Comparison of ENCODE assay signal across 8 cellular contexts in the genomic region with DNA sequence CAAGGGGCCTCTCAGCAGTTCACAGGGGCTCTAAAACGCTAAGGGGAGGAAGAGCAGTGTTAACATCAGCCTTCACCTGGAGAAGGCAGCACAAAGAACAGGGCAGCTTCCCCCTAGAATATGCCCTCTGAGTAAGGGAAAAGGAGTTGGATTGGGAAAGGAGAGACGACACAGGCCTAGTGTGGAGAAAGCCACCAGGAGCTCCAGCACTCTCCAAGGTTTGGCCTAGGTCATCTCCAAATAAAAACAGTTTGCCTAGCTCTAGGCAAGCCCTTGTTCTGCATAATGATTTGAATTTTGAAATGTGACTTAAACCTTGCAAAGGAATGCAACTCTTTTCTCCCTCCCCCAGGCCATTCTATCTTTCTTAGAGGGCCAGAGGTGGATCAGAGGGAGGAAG.
DNase-seq lines count a peak whose midpoint lies in the region; ATAC-seq and TF ChIP-seq lines count a peak whose summit lies in the region.

No MANE protein-coding gene starts in this region.

- H3K4me3 ChIP-seq in transverse colon: peak overlapping the region in 3 of 4 donors; percentile 41 to 65 (median 47)

- H3K9me3 ChIP-seq in transverse colon: no peaks in the 10 kb centered on the region

- peaks cover 43% of the 10 kb centered on the region for H3K4me1 Mint-ChIP-seq in activated T-cell treated with anti-CD3 and anti-CD28 coated beads, Interleukin-2, amount 50 U/mL, for 4 hours (ENCODE audit: low read depth)
- peaks cover 93% of the 10 kb centered on the region for H3K4me1 Mint-ChIP-seq in brain

- H3K27me3 ChIP-seq in transverse colon: no peaks in the 10 kb centered on the region

- peak overlapping the region; percentile 85 to 97 (median 90) for H3K27ac ChIP-seq in transverse colon

- ATAC-seq in activated T-cell treated with anti-CD3 and anti-CD28 coated beads, Interleukin-2, amount 50 U/mL, for 4 hours: no peak
- ATAC-seq in GM21367 (IDR thresholded peaks at IDR 0.05; ENCODE audit: unreplicated experiment): no peak

- TF ChIP-seq EP300 in transverse colon (IDR thresholded peaks at IDR 0.05; ENCODE audit: low read depth): no peak

- TF ChIP-seq POLR2A in transverse colon (IDR thresholded peaks at IDR 0.05): no peak
- no peak for TF ChIP-seq POLR2A in erythroblast (IDR thresholded peaks at IDR 0.05; ENCODE audit: low read length)

- H3K27me3 Mint-ChIP-seq in activated T-cell treated with anti-CD3 and anti-CD28 coated beads, Interleukin-2, amount 50 U/mL, for 4 hours (ENCODE audit: low read depth): no peaks in the 10 kb centered on the region
- no peaks in the 10 kb centered on the region for H3K27me3 Mint-ChIP-seq in brain

- 56% methylated on average over 2 of the region's 2 CpGs; no CpG with 5 or more reads in 1 of the 2 donors for WGBS in transverse colon (ENCODE audit: low coverage in 1 of 2), 2 donors

- no peak for DNase-seq in activated T-cell treated with anti-CD3 and anti-CD28 coated beads, Interleukin-2, amount 50 U/mL, for 4 hours
- no peak for DNase-seq in activated T-cell treated with anti-CD3 and anti-CD28 coated beads, Interleukin-2, amount 50 U/mL, for 48 hours
- DNase-seq in medulla oblongata (ENCODE audit: extremely low spot score) (peak; percentile 28), transverse colon (no peak), erythroblast (lab: John Stamatoyannopoulos, UW) (no peak), RPMI8226 (no peak)

- peak overlapping the region; percentile 86 for H3K4me3 Mint-ChIP-seq in activated T-cell treated with anti-CD3 and anti-CD28 coated beads, Interleukin-2, amount 50 U/mL, for 4 hours
- H3K4me3 Mint-ChIP-seq in brain: peak overlapping the region; percentile 92 to 97 (median 95)

- peak overlapping the region; percentile 99 to 100 (median 100) for H3K27ac Mint-ChIP-seq in brain

- peaks cover 15 to 49% (median 32%) of the 10 kb centered on the region in 4 donors for H3K4me1 ChIP-seq in transverse colon

- intact Hi-C loops in transverse colon (cut with DNase I; ENCODE audit: low total_unique reads): loop anchor here (1.0 to 5.0 kb wide), 4 partner anchors 62 to 344 kb away; partner anchors contain the start of genes ATG10 and SSBP2

- in situ Hi-C loops in transverse colon (cut with MboI; ENCODE audit: low pct_ligation_motif_present in 1 of 4, low pct_unique_long_range_greater_than_20kb in 1 of 4, low sequenced_read_pairs in 3 of 4): loop anchor here in 2 of 4 donors (5.0 to 10.0 kb wide), 3 partner anchors 64 to 314 kb away; no protein-coding TSS in a partner anchor

- no peaks in the 10 kb centered on the region for H3K36me3 ChIP-seq in transverse colon

- H3K9me3 Mint-ChIP-seq in activated T-cell treated with anti-CD3 and anti-CD28 coated beads, Interleukin-2, amount 50 U/mL, for 4 hours: no peaks in the 10 kb centered on the region
- peaks cover 0 to 2% (median 0%) of the 10 kb centered on the region in 5 experiments for H3K9me3 Mint-ChIP-seq in brain

- TF ChIP-seq CTCF in brain (conservative IDR thresholded peaks at IDR 0.05) (no peak), transverse colon (IDR thresholded peaks at IDR 0.05) (no peak)

- no peaks in the 10 kb centered on the region for H3K36me3 Mint-ChIP-seq in activated T-cell treated with anti-CD3 and anti-CD28 coated beads, Interleukin-2, amount 50 U/mL, for 4 hours (ENCODE audit: insufficient read depth)
- no peaks in the 10 kb centered on the region for H3K36me3 Mint-ChIP-seq in brain
